In genomic region chr9:86287013-86287412, GRCh38 we compare ENCODE assay signal across 1 cellular context.
A peak's percentile ranks its signal among the peaks of the same experiment; 100 is the strongest.
TF ChIP-seq lines count a peak whose summit lies in the region.

No MANE protein-coding gene starts in this region.

TF ChIP-seq in K562, 482 proteins besides CTCF, POLR2A, EP300 and RAD21 (continued from another document and continues in another):
- TF ChIP-seq MGA (IDR thresholded peaks at IDR 0.05) (no peak), CBFA2T2 (conservative IDR thresholded peaks at IDR 0.05) (no peak), HNRNPLL (IDR thresholded peaks at IDR 0.05; ENCODE audit: low read depth, low read length, poor library complexity, severe bottlenecking) (no peak), ZNF133 (CRISPR knock-in tag; IDR thresholded peaks at IDR 0.05) (no peak), GTF2F1 (IDR thresholded peaks at IDR 0.05; ENCODE audit: low read depth, low read length) (no peak), ATF4 (CRISPR knock-in tag; IDR thresholded peaks at IDR 0.05) (0 out of 2 replicates have a peak, but pooled peaks have one; percentile 33), RFX7 (CRISPR knock-in tag; IDR thresholded peaks at IDR 0.05) (no peak), CCNT2 (IDR thresholded peaks at IDR 0.05; ENCODE audit: borderline replicate concordance, extremely low read depth, insufficient read length, low read depth, low read length) (no peak), TSC22D4 (tag; IDR thresholded peaks at IDR 0.05) (no peak), ZNF395 (CRISPR knock-in tag; IDR thresholded peaks at IDR 0.05) (no peak), HLTF (IDR thresholded peaks at IDR 0.05) (no peak), TCFL5 (CRISPR knock-in tag; conservative IDR thresholded peaks at IDR 0.05) (no peak), SP2 (IDR thresholded peaks at IDR 0.05; ENCODE audit: extremely low read depth, low read depth, low read length, poor library complexity, severe bottlenecking) (no peak), ZNF398 (CRISPR knock-in tag; IDR thresholded peaks at IDR 0.05) (no peak), THRAP3 (IDR thresholded peaks at IDR 0.05; ENCODE audit: borderline replicate concordance) (no peak), SRF (CRISPR knock-in tag; IDR thresholded peaks at IDR 0.05) (no peak), IFI16 (CRISPR knock-in tag; IDR thresholded peaks at IDR 0.05) (no peak), SUPT5H (IDR thresholded peaks at IDR 0.05) (no peak), ZC3H8 (IDR thresholded peaks at IDR 0.05) (no peak), ZNF695 (CRISPR knock-in tag; IDR thresholded peaks at IDR 0.05) (no peak), ZNF318 (IDR thresholded peaks at IDR 0.05; ENCODE audit: borderline replicate concordance in 1 of 2, low read depth in 1 of 2) (no peak), JUND (IDR thresholded peaks at IDR 0.05; ENCODE audit: borderline replicate concordance, low read depth, low read length) (peak; percentile 82), JUND (tag; IDR thresholded peaks at IDR 0.05; ENCODE audit: borderline replicate concordance, low read depth, low read length) (peak; percentile 78; the same call in 2 of the 3 replicates), ZNF24 (IDR thresholded peaks at IDR 0.05) (peak; percentile 75), TCF15 (CRISPR knock-in tag; IDR thresholded peaks at IDR 0.05) (no peak), SIN3A (IDR thresholded peaks at IDR 0.05; ENCODE audit: borderline replicate concordance in 2 of 2, control insufficient read depth in 1 of 2, low read depth in 2 of 2, low read length in 2 of 2) (no peak), ATF7 (IDR thresholded peaks at IDR 0.05) (peak; percentile 80; the same call in 1 of the 2 replicates), ZFP91 (CRISPR knock-in tag; IDR thresholded peaks at IDR 0.05) (no peak)
